Comparison of ENCODE assay signal across 1 cellular context in the genomic region with DNA sequence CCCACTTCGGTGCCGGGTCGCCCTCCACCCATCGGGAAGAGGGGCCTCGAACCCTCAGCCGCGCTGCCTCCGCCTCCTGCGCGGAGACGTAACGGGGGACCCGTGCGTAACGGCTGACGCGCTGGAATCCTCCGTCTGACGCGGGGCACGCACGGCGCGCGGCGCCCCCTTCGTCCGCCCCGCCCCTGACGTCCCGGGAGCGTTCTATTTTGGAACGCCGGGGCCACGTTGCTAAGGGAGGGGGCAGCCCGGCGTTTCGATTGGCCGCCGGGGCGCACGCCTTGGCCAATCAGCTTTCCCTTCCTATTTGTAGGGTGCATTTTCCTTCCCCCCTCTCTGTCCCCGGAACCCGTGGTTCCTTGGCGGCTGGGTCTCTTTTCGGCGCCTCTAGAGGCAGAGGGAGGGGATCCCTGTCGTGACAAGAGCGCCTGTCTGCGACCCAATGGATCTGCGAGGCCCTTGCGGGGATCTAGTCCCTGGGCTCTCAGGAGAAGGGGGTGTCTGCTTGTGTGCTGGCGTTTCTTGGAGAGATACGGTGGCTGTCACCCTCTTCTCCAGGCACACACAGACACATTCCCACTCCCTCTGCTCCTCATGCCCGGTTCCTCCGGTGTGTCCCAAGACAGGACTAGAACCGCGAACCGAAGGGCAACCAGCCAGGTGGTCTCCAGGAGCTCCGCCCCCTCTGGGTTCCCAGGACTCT.
TF ChIP-seq lines count a peak whose summit lies in the region.

No MANE protein-coding gene starts in this region.

TF ChIP-seq in HepG2, 621 proteins besides CTCF, POLR2A, EP300 and RAD21 (continued from another document and continues in another):
- TF ChIP-seq KLF15 (CRISPR knock-in tag; IDR thresholded peaks at IDR 0.05; ENCODE audit: borderline replicate concordance) (0 out of 2 replicates have a peak, but pooled peaks have one; percentile 43), IKZF1 (IDR thresholded peaks at IDR 0.05) (no peak), CHD4 (IDR thresholded peaks at IDR 0.05; ENCODE audit: borderline replicate concordance, low read length) (no peak), HNRNPK (IDR thresholded peaks at IDR 0.05; ENCODE audit: low read depth, low read length, poor library complexity, severe bottlenecking) (no peak), ZNF775 (CRISPR knock-in tag; IDR thresholded peaks at IDR 0.05; ENCODE audit: borderline replicate concordance) (no peak), GTF3A (CRISPR knock-in tag; conservative IDR thresholded peaks at IDR 0.05) (no peak; the same call in 1 of the 2 replicates), NFYB (CRISPR knock-in tag; IDR thresholded peaks at IDR 0.05) (peak; percentile 87), PRDM4 (CRISPR knock-in tag; IDR thresholded peaks at IDR 0.05; ENCODE audit: borderline replicate concordance) (0 out of 2 replicates have a peak, but pooled peaks have one; percentile 76), ZFX (CRISPR knock-in tag; IDR thresholded peaks at IDR 0.05; ENCODE audit: low read depth) (peak; percentile 44; the same call in 1 of the 2 replicates), FOXK2 (IDR thresholded peaks at IDR 0.05) (no peak), MATR3 (CRISPR knock-in tag; IDR thresholded peaks at IDR 0.05) (no peak), REPIN1 (CRISPR knock-in tag; IDR thresholded peaks at IDR 0.05; ENCODE audit: borderline replicate concordance, low read depth) (no peak; the same call in 1 of the 2 replicates), ESRRA (CRISPR knock-in tag; IDR thresholded peaks at IDR 0.05; ENCODE audit: low read depth) (0 out of 2 replicates have a peak, but pooled peaks have one; percentile 63), RXRB (CRISPR knock-in tag; IDR thresholded peaks at IDR 0.05; ENCODE audit: borderline replicate concordance) (no peak), FLYWCH1 (CRISPR knock-in tag; IDR thresholded peaks at IDR 0.05) (no peak), SIN3B (IDR thresholded peaks at IDR 0.05; ENCODE audit: low read length) (no peak), NR2F2 (IDR thresholded peaks at IDR 0.05; ENCODE audit: borderline replicate concordance, low read depth) (no peak), FOXO1 (CRISPR knock-in tag; IDR thresholded peaks at IDR 0.05) (no peak; the same call in 1 of the 2 replicates), DMAP1 (CRISPR knock-in tag; IDR thresholded peaks at IDR 0.05) (peak; percentile 76; the same call in 1 of the 2 replicates), AGO2 (optimal IDR thresholded peaks at IDR 0.05; ENCODE audit: low read depth, low read length) (no peak), SALL1 (CRISPR knock-in tag; IDR thresholded peaks at IDR 0.05) (peak; percentile 62), SMARCC2 (IDR thresholded peaks at IDR 0.05) (no peak), MBNL3 (CRISPR knock-in tag; conservative IDR thresholded peaks at IDR 0.05) (no peak), HDAC1 (CRISPR knock-in tag; IDR thresholded peaks at IDR 0.05) (peak; percentile 88), PHF5A (CRISPR knock-in tag; IDR thresholded peaks at IDR 0.05; ENCODE audit: low read depth, unreplicated experiment) (no peak), ZNF839 (CRISPR knock-in tag; IDR thresholded peaks at IDR 0.05; ENCODE audit: borderline replicate concordance) (no peak), SAFB2 (CRISPR knock-in tag; IDR thresholded peaks at IDR 0.05; ENCODE audit: borderline replicate concordance, low read depth) (no peak; the same call in 1 of the 2 replicates), SP4 (CRISPR knock-in tag; IDR thresholded peaks at IDR 0.05) (peak; percentile 83), ZNF451 (CRISPR knock-in tag; IDR thresholded peaks at IDR 0.05) (no peak; the same call in 1 of the 2 replicates), ZNF558 (CRISPR knock-in tag; IDR thresholded peaks at IDR 0.05; ENCODE audit: borderline replicate concordance) (no peak), EHMT2 (IDR thresholded peaks at IDR 0.05; ENCODE audit: borderline replicate concordance, low read depth, low read length) (no peak), ZNF552 (CRISPR knock-in tag; IDR thresholded peaks at IDR 0.05; ENCODE audit: borderline replicate concordance) (no peak), ZSCAN22 (CRISPR knock-in tag; IDR thresholded peaks at IDR 0.05) (no peak), ZNF329 (CRISPR knock-in tag; IDR thresholded peaks at IDR 0.05; ENCODE audit: low read depth) (0 out of 2 replicates have a peak, but pooled peaks have one; percentile 15), THRA (CRISPR knock-in tag; IDR thresholded peaks at IDR 0.05; ENCODE audit: borderline replicate concordance) (0 out of 2 replicates have a peak, but pooled peaks have one; percentile 31), YY1 (IDR thresholded peaks at IDR 0.05; ENCODE audit: insufficient read depth, insufficient replicate concordance, low read depth, low read length) (no peak), ZBTB46 (CRISPR knock-in tag; IDR thresholded peaks at IDR 0.05; ENCODE audit: borderline replicate concordance) (no peak), ZNF326 (CRISPR knock-in tag; IDR thresholded peaks at IDR 0.05; ENCODE audit: borderline replicate concordance) (no peak), MXD4 (CRISPR knock-in tag; IDR thresholded peaks at IDR 0.05) (peak; percentile 78), ZNF138 (CRISPR knock-in tag; IDR thresholded peaks at IDR 0.05; ENCODE audit: low read depth) (no peak; the same call in 1 of the 2 replicates), ZNF83 (CRISPR knock-in tag; IDR thresholded peaks at IDR 0.05; ENCODE audit: borderline replicate concordance) (no peak), ZNF580 (CRISPR knock-in tag; IDR thresholded peaks at IDR 0.05; ENCODE audit: borderline replicate concordance, low read depth) (no peak), ZNF510 (CRISPR knock-in tag; IDR thresholded peaks at IDR 0.05; ENCODE audit: low read depth) (no peak), ONECUT2 (CRISPR knock-in tag; IDR thresholded peaks at IDR 0.05) (no peak), ARNT (IDR thresholded peaks at IDR 0.05) (no peak), ZNF557 (CRISPR knock-in tag; IDR thresholded peaks at IDR 0.05) (no peak), THYN1 (CRISPR knock-in tag; IDR thresholded peaks at IDR 0.05; ENCODE audit: borderline replicate concordance, low read depth) (no peak), POGZ (CRISPR knock-in tag; IDR thresholded peaks at IDR 0.05) (peak; percentile 81; the same call in 1 of the 2 replicates), ATF7-NPFF (CRISPR knock-in tag; IDR thresholded peaks at IDR 0.05; ENCODE audit: low read depth) (no peak; the same call in 1 of the 2 replicates)
- TF ChIP-seq, protein P1, sequence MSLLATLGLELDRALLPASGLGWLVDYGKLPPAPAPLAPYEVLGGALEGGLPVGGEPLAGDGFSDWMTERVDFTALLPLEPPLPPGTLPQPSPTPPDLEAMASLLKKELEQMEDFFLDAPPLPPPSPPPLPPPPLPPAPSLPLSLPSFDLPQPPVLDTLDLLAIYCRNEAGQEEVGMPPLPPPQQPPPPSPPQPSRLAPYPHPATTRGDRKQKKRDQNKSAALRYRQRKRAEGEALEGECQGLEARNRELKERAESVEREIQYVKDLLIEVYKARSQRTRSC (CRISPR knock-in tag; IDR thresholded peaks at IDR 0.05; ENCODE audit: low read depth): no peak
- TF ChIP-seq, protein P2, sequence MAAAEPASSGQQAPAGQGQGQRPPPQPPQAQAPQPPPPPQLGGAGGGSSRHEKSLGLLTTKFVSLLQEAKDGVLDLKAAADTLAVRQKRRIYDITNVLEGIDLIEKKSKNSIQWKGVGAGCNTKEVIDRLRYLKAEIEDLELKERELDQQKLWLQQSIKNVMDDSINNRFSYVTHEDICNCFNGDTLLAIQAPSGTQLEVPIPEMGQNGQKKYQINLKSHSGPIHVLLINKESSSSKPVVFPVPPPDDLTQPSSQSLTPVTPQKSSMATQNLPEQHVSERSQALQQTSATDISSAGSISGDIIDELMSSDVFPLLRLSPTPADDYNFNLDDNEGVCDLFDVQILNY (CRISPR knock-in tag; conservative IDR thresholded peaks at IDR 0.05): no peak
- TF ChIP-seq, protein P3, sequence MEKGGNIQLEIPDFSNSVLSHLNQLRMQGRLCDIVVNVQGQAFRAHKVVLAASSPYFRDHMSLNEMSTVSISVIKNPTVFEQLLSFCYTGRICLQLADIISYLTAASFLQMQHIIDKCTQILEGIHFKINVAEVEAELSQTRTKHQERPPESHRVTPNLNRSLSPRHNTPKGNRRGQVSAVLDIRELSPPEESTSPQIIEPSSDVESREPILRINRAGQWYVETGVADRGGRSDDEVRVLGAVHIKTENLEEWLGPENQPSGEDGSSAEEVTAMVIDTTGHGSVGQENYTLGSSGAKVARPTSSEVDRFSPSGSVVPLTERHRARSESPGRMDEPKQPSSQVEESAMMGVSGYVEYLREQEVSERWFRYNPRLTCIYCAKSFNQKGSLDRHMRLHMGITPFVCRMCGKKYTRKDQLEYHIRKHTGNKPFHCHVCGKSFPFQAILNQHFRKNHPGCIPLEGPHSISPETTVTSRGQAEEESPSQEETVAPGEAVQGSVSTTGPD (CRISPR knock-in tag; IDR thresholded peaks at IDR 0.05): no peak
- TF ChIP-seq, protein P4, sequence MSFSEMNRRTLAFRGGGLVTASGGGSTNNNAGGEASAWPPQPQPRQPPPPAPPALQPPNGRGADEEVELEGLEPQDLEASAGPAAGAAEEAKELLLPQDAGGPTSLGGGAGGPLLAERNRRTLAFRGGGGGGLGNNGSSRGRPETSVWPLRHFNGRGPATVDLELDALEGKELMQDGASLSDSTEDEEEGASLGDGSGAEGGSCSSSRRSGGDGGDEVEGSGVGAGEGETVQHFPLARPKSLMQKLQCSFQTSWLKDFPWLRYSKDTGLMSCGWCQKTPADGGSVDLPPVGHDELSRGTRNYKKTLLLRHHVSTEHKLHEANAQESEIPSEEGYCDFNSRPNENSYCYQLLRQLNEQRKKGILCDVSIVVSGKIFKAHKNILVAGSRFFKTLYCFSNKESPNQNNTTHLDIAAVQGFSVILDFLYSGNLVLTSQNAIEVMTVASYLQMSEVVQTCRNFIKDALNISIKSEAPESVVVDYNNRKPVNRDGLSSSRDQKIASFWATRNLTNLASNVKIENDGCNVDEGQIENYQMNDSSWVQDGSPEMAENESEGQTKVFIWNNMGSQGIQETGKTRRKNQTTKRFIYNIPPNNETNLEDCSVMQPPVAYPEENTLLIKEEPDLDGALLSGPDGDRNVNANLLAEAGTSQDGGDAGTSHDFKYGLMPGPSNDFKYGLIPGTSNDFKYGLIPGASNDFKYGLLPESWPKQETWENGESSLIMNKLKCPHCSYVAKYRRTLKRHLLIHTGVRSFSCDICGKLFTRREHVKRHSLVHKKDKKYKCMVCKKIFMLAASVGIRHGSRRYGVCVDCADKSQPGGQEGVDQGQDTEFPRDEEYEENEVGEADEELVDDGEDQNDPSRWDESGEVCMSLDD (CRISPR knock-in tag; IDR thresholded peaks at IDR 0.05; ENCODE audit: borderline replicate concordance): peak; percentile 63; the same call in 1 of the 2 replicates
- TF ChIP-seq, protein P5, sequence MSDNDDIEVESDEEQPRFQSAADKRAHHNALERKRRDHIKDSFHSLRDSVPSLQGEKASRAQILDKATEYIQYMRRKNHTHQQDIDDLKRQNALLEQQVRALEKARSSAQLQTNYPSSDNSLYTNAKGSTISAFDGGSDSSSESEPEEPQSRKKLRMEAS (IDR thresholded peaks at IDR 0.05): peak; percentile 81
